8 cellular contexts compared by ENCODE assay signal in the genomic region with DNA sequence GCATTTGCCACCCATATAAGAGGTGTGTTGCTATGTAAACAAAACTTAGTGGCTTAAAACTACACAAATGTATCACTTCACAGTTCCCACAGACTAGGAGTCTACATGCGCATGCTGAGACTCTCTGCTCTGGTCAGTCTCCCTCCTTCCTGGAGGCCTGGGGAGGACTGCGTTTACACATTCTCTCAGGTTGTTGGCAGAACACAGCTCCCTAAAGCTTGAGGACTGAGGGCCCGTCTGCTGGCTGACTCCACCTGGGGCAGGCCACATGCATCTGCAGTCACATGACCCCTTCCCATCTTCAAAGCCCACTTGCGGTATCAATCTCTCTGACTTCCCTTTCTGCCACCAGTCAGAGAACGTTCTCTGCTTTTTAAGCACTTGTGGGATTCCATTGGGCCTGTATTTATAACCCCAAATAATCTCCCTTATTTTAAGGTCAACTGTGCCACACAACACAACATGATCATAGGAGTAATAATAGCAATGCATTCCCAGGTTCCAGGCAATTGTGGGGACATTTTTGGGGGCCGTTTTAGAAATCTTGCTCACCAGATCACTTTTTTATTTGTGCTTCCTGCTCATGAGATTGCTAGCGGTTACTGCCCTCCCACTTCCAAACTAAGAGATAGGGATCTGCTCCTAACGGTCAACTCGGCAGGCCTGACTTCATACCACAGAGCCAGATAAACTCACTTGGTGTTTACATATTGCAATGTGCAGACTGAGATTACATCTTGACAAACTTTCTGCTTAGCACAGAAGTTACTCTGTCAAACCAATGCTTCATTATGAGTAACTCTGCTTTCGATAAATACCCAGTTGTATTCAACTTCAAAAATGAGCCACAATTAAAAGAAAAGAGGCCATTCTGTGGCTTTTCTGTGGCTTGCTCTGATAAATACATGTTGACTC.
DNase-seq lines count a peak whose midpoint lies in the region; ATAC-seq and TF ChIP-seq lines count a peak whose summit lies in the region.

No MANE protein-coding gene starts in this region.

- H3K9me3 ChIP-seq in ascending aorta = no peaks in the 10 kb centered on the region

- H3K4me1 ChIP-seq in ascending aorta = no peaks in the 10 kb centered on the region

- peak; percentile 35 for ATAC-seq in Right ventricle myocardium inferior

- no peak for DNase-seq in Right ventricle myocardium inferior (ENCODE audit: missing footprints)
- no peak for DNase-seq in cardiac septum (ENCODE audit: low spot score)
- peak; percentile 75 for DNase-seq in activated CD8-positive, alpha-beta memory T cell treated with anti-CD3 and anti-CD28 coated beads for 24 hours
- peak; percentile 13 for DNase-seq in fibroblast of the conjunctiva (ENCODE audit: low read depth)
- peak; percentile 8 for DNase-seq in stimulated activated CD4-positive, alpha-beta T cell treated with anti-CD3 and anti-CD28 coated beads, Interleukin-12 subunit alpha, Interleukin-12 subunit beta, amount 100 ng/mL, for 4 hours
- DNase-seq in NCI-H2081 treated with DMSO at 0.1 percent for 48 hours (lab: John Stamatoyannopoulos, UW) = no peak
- DNase-seq in posterior vena cava (ENCODE audit: low spot score) = no peak
- DNase-seq in ascending aorta (ENCODE audit: low spot score in 2 of 2) = no peak

- H3K27ac ChIP-seq in ascending aorta = no peak overlapping the region

- TF ChIP-seq CTCF in ascending aorta (IDR thresholded peaks at IDR 0.05) = no peak

- intact Hi-C loops in Right ventricle myocardium inferior (cut with DNase I) = no loop called here
- intact Hi-C loops in cardiac septum (cut with DNase I) = no loop called here
- intact Hi-C loops in posterior vena cava (cut with DNase I) = no loop called here
- intact Hi-C loops in ascending aorta (cut with DNase I) = no loop called here

- no peak overlapping the region for H3K4me3 ChIP-seq in ascending aorta

- no peaks in the 10 kb centered on the region for H3K27me3 ChIP-seq in ascending aorta

- no peaks in the 10 kb centered on the region for H3K36me3 ChIP-seq in ascending aorta

Comparison
In these comparisons a context has a peak if more than half of its experiments do, and no peak if none do; other contexts are left out.
1. DNase-seq: peak in activated CD8-positive, alpha-beta memory T cell treated with anti-CD3 and anti-CD28 coated beads for 24 hours (single experiment), fibroblast of the conjunctiva (single experiment) and stimulated activated CD4-positive, alpha-beta T cell treated with anti-CD3 and anti-CD28 coated beads, Interleukin-12 subunit alpha, Interleukin-12 subunit beta, amount 100 ng/mL, for 4 hours (single experiment); none in Right ventricle myocardium inferior (single experiment), cardiac septum (single experiment), NCI-H2081 treated with DMSO at 0.1 percent for 48 hours (single experiment), posterior vena cava (single experiment) and ascending aorta (0 of 2).